1 cellular context compared by ENCODE assay signal in the genomic region with DNA sequence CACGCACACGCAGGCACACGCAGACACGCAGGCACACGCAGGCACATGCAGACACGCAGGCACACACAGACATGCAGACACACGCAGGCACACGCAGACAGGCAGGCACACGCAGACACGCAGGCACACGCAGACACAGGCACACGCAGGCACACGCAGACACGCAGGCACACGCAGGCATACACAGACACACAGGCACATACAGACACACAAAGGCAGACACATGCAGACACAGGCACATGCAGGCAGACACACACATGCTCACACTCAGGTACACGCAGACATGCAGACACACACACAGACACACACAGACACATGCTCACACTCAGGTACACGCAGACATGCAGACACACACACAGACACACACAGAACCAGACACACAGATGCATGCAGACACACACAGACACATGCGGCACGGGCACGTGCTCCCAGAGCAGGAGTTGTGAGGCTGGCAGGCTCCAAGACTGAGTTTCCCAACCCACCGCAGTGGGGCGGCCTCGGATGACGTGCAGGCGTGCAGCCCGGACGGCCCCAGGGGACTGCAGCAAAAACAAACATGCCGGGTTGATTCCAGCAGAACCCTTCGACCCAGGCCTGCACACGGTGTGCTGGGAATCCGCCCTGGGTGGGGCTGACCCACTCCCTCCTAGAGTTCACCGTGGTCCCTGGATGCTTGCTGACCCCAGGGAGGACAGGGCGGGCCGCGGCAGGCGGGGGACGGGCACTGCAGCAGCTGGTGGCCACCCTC.
TF ChIP-seq lines count a peak whose summit lies in the region.

No MANE protein-coding gene starts in this region.

TF ChIP-seq in HepG2, 621 proteins besides CTCF, POLR2A, EP300 and RAD21 (continued from another document and continues in another):
- TF ChIP-seq, protein P1, sequence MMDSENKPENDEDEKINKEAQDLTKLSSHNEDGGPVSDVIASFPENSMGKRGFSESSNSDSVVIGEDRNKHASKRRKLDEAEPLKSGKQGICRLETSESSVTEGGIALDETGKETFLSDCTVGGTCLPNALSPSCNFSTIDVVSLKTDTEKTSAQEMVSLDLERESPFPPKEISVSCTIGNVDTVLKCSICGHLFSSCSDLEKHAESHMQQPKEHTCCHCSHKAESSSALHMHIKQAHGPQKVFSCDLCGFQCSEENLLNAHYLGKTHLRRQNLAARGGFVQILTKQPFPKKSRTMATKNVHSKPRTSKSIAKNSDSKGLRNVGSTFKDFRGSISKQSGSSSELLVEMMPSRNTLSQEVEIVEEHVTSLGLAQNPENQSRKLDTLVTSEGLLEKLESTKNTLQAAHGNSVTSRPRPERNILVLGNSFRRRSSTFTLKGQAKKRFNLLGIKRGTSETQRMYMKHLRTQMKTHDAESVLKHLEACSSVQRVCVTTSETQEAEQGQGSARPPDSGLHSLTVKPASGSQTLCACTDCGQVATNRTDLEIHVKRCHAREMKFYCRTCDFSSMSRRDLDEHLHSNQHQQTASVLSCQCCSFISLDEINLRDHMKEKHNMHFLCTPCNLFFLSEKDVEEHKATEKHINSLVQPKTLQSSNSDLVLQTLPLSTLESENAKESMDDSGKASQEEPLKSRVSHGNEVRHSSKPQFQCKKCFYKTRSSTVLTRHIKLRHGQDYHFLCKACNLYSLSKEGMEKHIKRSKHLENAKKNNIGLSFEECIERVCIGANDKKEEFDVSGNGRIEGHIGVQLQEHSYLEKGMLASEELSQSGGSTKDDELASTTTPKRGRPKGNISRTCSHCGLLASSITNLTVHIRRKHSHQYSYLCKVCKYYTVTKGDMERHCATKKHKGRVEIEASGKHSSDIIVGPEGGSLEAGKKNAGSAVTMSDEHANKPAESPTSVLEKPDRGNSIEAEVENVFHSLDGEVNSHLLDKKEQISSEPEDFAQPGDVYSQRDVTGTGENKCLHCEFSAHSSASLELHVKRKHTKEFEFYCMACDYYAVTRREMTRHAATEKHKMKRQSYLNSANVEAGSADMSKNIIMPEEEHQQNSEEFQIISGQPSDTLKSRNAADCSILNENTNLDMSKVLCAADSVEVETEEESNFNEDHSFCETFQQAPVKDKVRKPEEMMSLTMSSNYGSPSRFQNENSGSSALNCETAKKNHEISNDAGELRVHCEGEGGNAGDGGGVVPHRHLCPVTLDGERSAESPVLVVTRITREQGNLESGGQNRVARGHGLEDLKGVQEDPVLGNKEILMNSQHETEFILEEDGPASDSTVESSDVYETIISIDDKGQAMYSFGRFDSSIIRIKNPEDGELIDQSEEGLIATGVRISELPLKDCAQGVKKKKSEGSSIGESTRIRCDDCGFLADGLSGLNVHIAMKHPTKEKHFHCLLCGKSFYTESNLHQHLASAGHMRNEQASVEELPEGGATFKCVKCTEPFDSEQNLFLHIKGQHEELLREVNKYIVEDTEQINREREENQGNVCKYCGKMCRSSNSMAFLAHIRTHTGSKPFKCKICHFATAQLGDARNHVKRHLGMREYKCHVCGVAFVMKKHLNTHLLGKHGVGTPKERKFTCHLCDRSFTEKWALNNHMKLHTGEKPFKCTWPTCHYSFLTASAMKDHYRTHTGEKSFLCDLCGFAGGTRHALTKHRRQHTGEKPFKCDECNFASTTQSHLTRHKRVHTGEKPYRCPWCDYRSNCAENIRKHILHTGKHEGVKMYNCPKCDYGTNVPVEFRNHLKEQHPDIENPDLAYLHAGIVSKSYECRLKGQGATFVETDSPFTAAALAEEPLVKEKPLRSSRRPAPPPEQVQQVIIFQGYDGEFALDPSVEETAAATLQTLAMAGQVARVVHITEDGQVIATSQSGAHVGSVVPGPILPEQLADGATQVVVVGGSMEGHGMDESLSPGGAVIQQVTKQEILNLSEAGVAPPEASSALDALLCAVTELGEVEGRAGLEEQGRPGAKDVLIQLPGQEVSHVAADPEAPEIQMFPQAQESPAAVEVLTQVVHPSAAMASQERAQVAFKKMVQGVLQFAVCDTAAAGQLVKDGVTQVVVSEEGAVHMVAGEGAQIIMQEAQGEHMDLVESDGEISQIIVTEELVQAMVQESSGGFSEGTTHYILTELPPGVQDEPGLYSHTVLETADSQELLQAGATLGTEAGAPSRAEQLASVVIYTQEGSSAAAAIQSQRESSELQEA (CRISPR knock-in tag; IDR thresholded peaks at IDR 0.05; ENCODE audit: not compliant biosample characterization) = no peak
- TF ChIP-seq ZNF878 (CRISPR knock-in tag; IDR thresholded peaks at IDR 0.05) = no peak
- TF ChIP-seq GLI4 (CRISPR knock-in tag; IDR thresholded peaks at IDR 0.05; ENCODE audit: borderline replicate concordance) = no peak
- TF ChIP-seq, protein P2, sequence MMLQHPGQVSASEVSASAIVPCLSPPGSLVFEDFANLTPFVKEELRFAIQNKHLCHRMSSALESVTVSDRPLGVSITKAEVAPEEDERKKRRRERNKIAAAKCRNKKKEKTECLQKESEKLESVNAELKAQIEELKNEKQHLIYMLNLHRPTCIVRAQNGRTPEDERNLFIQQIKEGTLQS (CRISPR knock-in tag; IDR thresholded peaks at IDR 0.05) = no peak
- TF ChIP-seq ZNF143 (CRISPR knock-in tag; IDR thresholded peaks at IDR 0.05) = no peak
- no peak for TF ChIP-seq MTF1 (CRISPR knock-in tag; IDR thresholded peaks at IDR 0.05)
- TF ChIP-seq ZSCAN12 (CRISPR knock-in tag; IDR thresholded peaks at IDR 0.05) = no peak
- TF ChIP-seq ZNF441 (CRISPR knock-in tag; IDR thresholded peaks at IDR 0.05; ENCODE audit: borderline replicate concordance) = no peak
- TF ChIP-seq ZNF607 (CRISPR knock-in tag; IDR thresholded peaks at IDR 0.05; ENCODE audit: borderline replicate concordance) = peak; percentile 87; the same call in 1 of the 2 replicates
- TF ChIP-seq CBX5 (CRISPR knock-in tag; IDR thresholded peaks at IDR 0.05; ENCODE audit: borderline replicate concordance) = peak; percentile 62; the same call in 1 of the 2 replicates
- TF ChIP-seq ZNF101 (CRISPR knock-in tag; IDR thresholded peaks at IDR 0.05; ENCODE audit: borderline replicate concordance, low read depth) = no peak
- TF ChIP-seq, protein P3, sequence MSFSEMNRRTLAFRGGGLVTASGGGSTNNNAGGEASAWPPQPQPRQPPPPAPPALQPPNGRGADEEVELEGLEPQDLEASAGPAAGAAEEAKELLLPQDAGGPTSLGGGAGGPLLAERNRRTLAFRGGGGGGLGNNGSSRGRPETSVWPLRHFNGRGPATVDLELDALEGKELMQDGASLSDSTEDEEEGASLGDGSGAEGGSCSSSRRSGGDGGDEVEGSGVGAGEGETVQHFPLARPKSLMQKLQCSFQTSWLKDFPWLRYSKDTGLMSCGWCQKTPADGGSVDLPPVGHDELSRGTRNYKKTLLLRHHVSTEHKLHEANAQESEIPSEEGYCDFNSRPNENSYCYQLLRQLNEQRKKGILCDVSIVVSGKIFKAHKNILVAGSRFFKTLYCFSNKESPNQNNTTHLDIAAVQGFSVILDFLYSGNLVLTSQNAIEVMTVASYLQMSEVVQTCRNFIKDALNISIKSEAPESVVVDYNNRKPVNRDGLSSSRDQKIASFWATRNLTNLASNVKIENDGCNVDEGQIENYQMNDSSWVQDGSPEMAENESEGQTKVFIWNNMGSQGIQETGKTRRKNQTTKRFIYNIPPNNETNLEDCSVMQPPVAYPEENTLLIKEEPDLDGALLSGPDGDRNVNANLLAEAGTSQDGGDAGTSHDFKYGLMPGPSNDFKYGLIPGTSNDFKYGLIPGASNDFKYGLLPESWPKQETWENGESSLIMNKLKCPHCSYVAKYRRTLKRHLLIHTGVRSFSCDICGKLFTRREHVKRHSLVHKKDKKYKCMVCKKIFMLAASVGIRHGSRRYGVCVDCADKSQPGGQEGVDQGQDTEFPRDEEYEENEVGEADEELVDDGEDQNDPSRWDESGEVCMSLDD (CRISPR knock-in tag; IDR thresholded peaks at IDR 0.05; ENCODE audit: borderline replicate concordance) = no peak
- TF ChIP-seq ARHGAP35 (CRISPR knock-in tag; IDR thresholded peaks at IDR 0.05; ENCODE audit: borderline replicate concordance) = no peak
- no peak for TF ChIP-seq EHMT2 (IDR thresholded peaks at IDR 0.05; ENCODE audit: borderline replicate concordance, low read depth, low read length)
- TF ChIP-seq TBP (CRISPR knock-in tag; IDR thresholded peaks at IDR 0.05) = no peak
- TF ChIP-seq, protein P4, sequence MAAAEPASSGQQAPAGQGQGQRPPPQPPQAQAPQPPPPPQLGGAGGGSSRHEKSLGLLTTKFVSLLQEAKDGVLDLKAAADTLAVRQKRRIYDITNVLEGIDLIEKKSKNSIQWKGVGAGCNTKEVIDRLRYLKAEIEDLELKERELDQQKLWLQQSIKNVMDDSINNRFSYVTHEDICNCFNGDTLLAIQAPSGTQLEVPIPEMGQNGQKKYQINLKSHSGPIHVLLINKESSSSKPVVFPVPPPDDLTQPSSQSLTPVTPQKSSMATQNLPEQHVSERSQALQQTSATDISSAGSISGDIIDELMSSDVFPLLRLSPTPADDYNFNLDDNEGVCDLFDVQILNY (CRISPR knock-in tag; conservative IDR thresholded peaks at IDR 0.05) = no peak
- no peak for TF ChIP-seq ZNF460 (CRISPR knock-in tag; IDR thresholded peaks at IDR 0.05; ENCODE audit: borderline replicate concordance)
- no peak for TF ChIP-seq NFYC (CRISPR knock-in tag; IDR thresholded peaks at IDR 0.05)
- TF ChIP-seq KDM4B (CRISPR knock-in tag; IDR thresholded peaks at IDR 0.05) = no peak
- no peak for TF ChIP-seq CCDC6 (CRISPR knock-in tag; IDR thresholded peaks at IDR 0.05)
- no peak for TF ChIP-seq ETV6 (CRISPR knock-in tag; conservative IDR thresholded peaks at IDR 0.05)
- TF ChIP-seq YEATS2 (CRISPR knock-in tag; IDR thresholded peaks at IDR 0.05; ENCODE audit: borderline replicate concordance) = no peak; the same call in 1 of the 2 replicates
- TF ChIP-seq, protein P5, sequence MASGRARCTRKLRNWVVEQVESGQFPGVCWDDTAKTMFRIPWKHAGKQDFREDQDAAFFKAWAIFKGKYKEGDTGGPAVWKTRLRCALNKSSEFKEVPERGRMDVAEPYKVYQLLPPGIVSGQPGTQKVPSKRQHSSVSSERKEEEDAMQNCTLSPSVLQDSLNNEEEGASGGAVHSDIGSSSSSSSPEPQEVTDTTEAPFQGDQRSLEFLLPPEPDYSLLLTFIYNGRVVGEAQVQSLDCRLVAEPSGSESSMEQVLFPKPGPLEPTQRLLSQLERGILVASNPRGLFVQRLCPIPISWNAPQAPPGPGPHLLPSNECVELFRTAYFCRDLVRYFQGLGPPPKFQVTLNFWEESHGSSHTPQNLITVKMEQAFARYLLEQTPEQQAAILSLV (CRISPR knock-in tag; IDR thresholded peaks at IDR 0.05; ENCODE audit: borderline replicate concordance) = peak; percentile 93
- no peak for TF ChIP-seq HMG20B (CRISPR knock-in tag; conservative IDR thresholded peaks at IDR 0.05)
- TF ChIP-seq ZBTB7A (CRISPR knock-in tag; IDR thresholded peaks at IDR 0.05) = peak; percentile 81
- peak; percentile 63; the same call in 1 of the 2 replicates for TF ChIP-seq CBFB (CRISPR knock-in tag; IDR thresholded peaks at IDR 0.05)
- TF ChIP-seq KLF12 (CRISPR knock-in tag; IDR thresholded peaks at IDR 0.05; ENCODE audit: borderline replicate concordance) = peak; percentile 15; the same call in 1 of the 2 replicates
- TF ChIP-seq JUNB (CRISPR knock-in tag; IDR thresholded peaks at IDR 0.05; ENCODE audit: borderline replicate concordance) = no peak
- TF ChIP-seq ZNF232 (CRISPR knock-in tag; IDR thresholded peaks at IDR 0.05; ENCODE audit: borderline replicate concordance) = peak; percentile 64; the same call in 1 of the 2 replicates
- TF ChIP-seq ZNF530 (CRISPR knock-in tag; IDR thresholded peaks at IDR 0.05; ENCODE audit: low read depth) = 0 out of 2 replicates have a peak, but pooled peaks have one; percentile 51
- TF ChIP-seq ZC3H4 (CRISPR knock-in tag; IDR thresholded peaks at IDR 0.05; ENCODE audit: borderline replicate concordance) = no peak
- no peak for TF ChIP-seq ZNF619 (CRISPR knock-in tag; IDR thresholded peaks at IDR 0.05)
- TF ChIP-seq, protein P6, sequence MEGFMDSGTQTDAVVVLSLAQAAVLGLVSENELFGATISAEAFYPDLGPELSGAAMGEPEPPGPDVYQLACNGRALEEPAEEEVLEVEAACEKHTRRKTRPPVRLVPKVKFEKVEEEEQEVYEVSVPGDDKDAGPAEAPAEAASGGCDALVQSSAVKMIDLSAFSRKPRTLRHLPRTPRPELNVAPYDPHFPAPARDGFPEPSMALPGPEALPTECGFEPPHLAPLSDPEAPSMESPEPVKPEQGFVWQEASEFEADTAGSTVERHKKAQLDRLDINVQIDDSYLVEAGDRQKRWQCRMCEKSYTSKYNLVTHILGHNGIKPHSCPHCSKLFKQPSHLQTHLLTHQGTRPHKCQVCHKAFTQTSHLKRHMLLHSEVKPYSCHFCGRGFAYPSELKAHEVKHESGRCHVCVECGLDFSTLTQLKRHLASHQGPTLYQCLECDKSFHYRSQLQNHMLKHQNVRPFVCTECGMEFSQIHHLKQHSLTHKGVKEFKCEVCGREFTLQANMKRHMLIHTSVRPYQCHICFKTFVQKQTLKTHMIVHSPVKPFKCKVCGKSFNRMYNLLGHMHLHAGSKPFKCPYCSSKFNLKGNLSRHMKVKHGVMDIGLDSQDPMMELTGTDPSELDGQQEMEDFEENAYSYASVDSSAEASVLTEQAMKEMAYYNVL (CRISPR knock-in tag; IDR thresholded peaks at IDR 0.05; ENCODE audit: borderline replicate concordance) = 0 out of 2 replicates have a peak, but pooled peaks have one; percentile 21
- no peak for TF ChIP-seq KDM3A (CRISPR knock-in tag; IDR thresholded peaks at IDR 0.05; ENCODE audit: low read depth)
- TF ChIP-seq, protein P7, sequence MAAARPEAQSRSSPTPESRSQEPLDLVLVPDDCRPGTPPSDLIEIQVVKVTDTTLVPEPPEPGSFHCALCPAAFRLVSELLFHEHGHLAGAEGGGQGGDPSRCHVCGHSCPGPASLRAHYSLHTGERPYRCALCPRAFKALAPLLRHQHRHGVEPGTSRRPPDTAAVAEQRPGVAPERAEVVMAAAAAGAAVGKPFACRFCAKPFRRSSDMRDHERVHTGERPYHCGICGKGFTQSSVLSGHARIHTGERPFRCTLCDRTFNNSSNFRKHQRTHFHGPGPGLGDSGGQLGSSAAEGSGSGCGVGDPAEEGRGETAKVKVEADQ (CRISPR knock-in tag; IDR thresholded peaks at IDR 0.05; ENCODE audit: borderline replicate concordance) = peak; percentile 52; the same call in 1 of the 2 replicates
- TF ChIP-seq TOE1 (CRISPR knock-in tag; IDR thresholded peaks at IDR 0.05) = no peak
- peak; percentile 96 for TF ChIP-seq MYC (CRISPR knock-in tag; IDR thresholded peaks at IDR 0.05; ENCODE audit: borderline replicate concordance)
- TF ChIP-seq SSRP1 (CRISPR knock-in tag; IDR thresholded peaks at IDR 0.05) = no peak
- TF ChIP-seq PRPF4 (IDR thresholded peaks at IDR 0.05; ENCODE audit: low read depth, low read length, poor library complexity, severe bottlenecking) = no peak
- TF ChIP-seq SYNCRIP (IDR thresholded peaks at IDR 0.05; ENCODE audit: insufficient read depth, low read depth, low read length) = no peak
- TF ChIP-seq, protein P8, sequence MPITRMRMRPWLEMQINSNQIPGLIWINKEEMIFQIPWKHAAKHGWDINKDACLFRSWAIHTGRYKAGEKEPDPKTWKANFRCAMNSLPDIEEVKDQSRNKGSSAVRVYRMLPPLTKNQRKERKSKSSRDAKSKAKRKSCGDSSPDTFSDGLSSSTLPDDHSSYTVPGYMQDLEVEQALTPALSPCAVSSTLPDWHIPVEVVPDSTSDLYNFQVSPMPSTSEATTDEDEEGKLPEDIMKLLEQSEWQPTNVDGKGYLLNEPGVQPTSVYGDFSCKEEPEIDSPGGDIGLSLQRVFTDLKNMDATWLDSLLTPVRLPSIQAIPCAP (CRISPR knock-in tag; IDR thresholded peaks at IDR 0.05; ENCODE audit: low read depth) = peak; percentile 93
- no peak for TF ChIP-seq PHB2 (IDR thresholded peaks at IDR 0.05; ENCODE audit: partially characterized antibody)
- TF ChIP-seq ZKSCAN5 (CRISPR knock-in tag; IDR thresholded peaks at IDR 0.05) = no peak
